8 cellular contexts compared by ENCODE assay signal in genomic region chr1:243848165-243849088, GRCh38. TPM values are rescaled to one million over a fixed set of nuclear protein-coding genes. Genes with fewer than 3 reads are reported as not detected.
DNase-seq lines count a peak whose midpoint lies in the region; ATAC-seq and TF ChIP-seq lines count a peak whose summit lies in the region.

No MANE protein-coding gene starts in this region.

- peak overlapping the region; percentile 99 for H3K4me3 Mint-ChIP-seq in CD4-positive, alpha-beta T cell
- H3K4me3 Mint-ChIP-seq in neural crest cell, result peak overlapping the region; percentile 99

- H3K9ac ChIP-seq in duodenal mucosa (ENCODE audit: low read depth in 1 of 2, low read length in 2 of 2), result peak overlapping the region in 1 of 2 donors; percentile 27

- peaks cover 21% of the 10 kb centered on the region for H3K36me3 Mint-ChIP-seq in CD4-positive, alpha-beta T cell (ENCODE audit: low read depth)
- peaks cover 2% of the 10 kb centered on the region for H3K36me3 Mint-ChIP-seq in neural crest cell (ENCODE audit: low read depth)

- H3K27ac Mint-ChIP-seq in CD4-positive, alpha-beta T cell, result peak overlapping the region; percentile 100
- no peak overlapping the region for H3K27ac Mint-ChIP-seq in neural crest cell (ENCODE audit: unreplicated experiment)

- no peaks in the 10 kb centered on the region for H3K4me1 ChIP-seq in duodenal mucosa (ENCODE audit: control insufficient read depth in 1 of 2, insufficient read depth in 2 of 2, low read length in 2 of 2)

- peak overlapping the region; percentile 17 for H3K4me3 ChIP-seq in NB4 (ENCODE audit: low read depth, low read length)
- peak overlapping the region; percentile 57 to 61 for H3K4me3 ChIP-seq in duodenal mucosa (ENCODE audit: low read depth in 1 of 2, low read length in 2 of 2)

- H3K36me3 ChIP-seq in duodenal mucosa (ENCODE audit: control insufficient read depth in 1 of 2, insufficient read depth in 2 of 2, low read length in 2 of 2), result no peaks in the 10 kb centered on the region

- H3K9me3 ChIP-seq in CD4-positive, alpha-beta T cell (ENCODE audit: control insufficient read depth, low read length), result no peaks in the 10 kb centered on the region
- no peaks in the 10 kb centered on the region for H3K9me3 ChIP-seq in duodenal mucosa (ENCODE audit: control insufficient read depth in 1 of 2, low read length in 2 of 2)

- DNase-seq in CD4-positive, alpha-beta T cell, result no peak
- no peak for DNase-seq in NB4 (ENCODE audit: low read depth)
- DNase-seq in neural crest cell (ENCODE audit: low read depth, low spot score), result no peak
- DNase-seq in activated CD4-positive, alpha-beta T cell treated with anti-CD3 and anti-CD28 coated beads, Interleukin-2, amount 50 U/mL, for 1 hour, result no peak

- ATAC-seq in CD4-positive, alpha-beta T cell (ENCODE audit: poor library complexity), result no peak
- no peak for ATAC-seq in GM21528 (IDR thresholded peaks at IDR 0.05; ENCODE audit: low FRiP score, unreplicated experiment)
- ATAC-seq in GM21529 (IDR thresholded peaks at IDR 0.05; ENCODE audit: unreplicated experiment), result no peak
- ATAC-seq in GM18870 (IDR thresholded peaks at IDR 0.05; ENCODE audit: unreplicated experiment), result no peak

- H3K27me3 ChIP-seq in CD4-positive, alpha-beta T cell (ENCODE audit: control insufficient read depth, insufficient read depth, low read length), result no peaks in the 10 kb centered on the region
- H3K27me3 ChIP-seq in duodenal mucosa (ENCODE audit: control insufficient read depth in 1 of 2, insufficient read depth in 2 of 2, low read length in 2 of 2), result peaks cover 0 to 39% of the 10 kb centered on the region in 2 donors

- intact Hi-C loops in CD4-positive, alpha-beta T cell (cut with DNase I, micrococcal nuclease), result loop anchor here (1.0 to 10.0 kb wide), 7 partner anchors 10 to 1116 kb away; partner anchors contain the start of genes ADSS2 (in 1 of the 2), CEP170 (in 1 of the 2) and SDCCAG8 (in 1 of the 2)

- H3K9me3 Mint-ChIP-seq in CD4-positive, alpha-beta T cell, result no peaks in the 10 kb centered on the region
- no peaks in the 10 kb centered on the region for H3K9me3 Mint-ChIP-seq in neural crest cell

- no peaks in the 10 kb centered on the region for H3K27me3 Mint-ChIP-seq in CD4-positive, alpha-beta T cell
- H3K27me3 Mint-ChIP-seq in neural crest cell (ENCODE audit: low read depth), result peaks cover 16% of the 10 kb centered on the region

- POLR2A ChIA-PET in CD4-positive, alpha-beta T cell (lab: Charles Lee), result interaction anchor here (0.6 to 3.1 kb wide), 9 partner anchors 10 to 593 kb away, joined by 3 to 28 read pairs (median 4); partner anchors contain the start of genes CEP170 and SDCCAG8

- CTCF ChIA-PET in CD4-positive, alpha-beta T cell (lab: Charles Lee), result interaction anchor here (0.6 kb wide), 1 partner anchor 310 kb away, joined by 3 read pairs; no protein-coding TSS in a partner anchor

- TF ChIP-seq POLR2A in NB4 (IDR thresholded peaks at IDR 0.05; ENCODE audit: extremely low read depth, insufficient read length), result no peak

- TF ChIP-seq CTCF in CD4-positive, alpha-beta T cell (IDR thresholded peaks at IDR 0.05), result no peak
- TF ChIP-seq CTCF in NB4 (IDR thresholded peaks at IDR 0.05; ENCODE audit: low read depth, low read length) (no peak), neural crest cell (conservative IDR thresholded peaks at IDR 0.05) (no peak)

- peaks cover 56% of the 10 kb centered on the region for H3K4me1 Mint-ChIP-seq in CD4-positive, alpha-beta T cell (ENCODE audit: low read depth)
- H3K4me1 Mint-ChIP-seq in neural crest cell, result peaks cover 26% of the 10 kb centered on the region

- H3K27ac ChIP-seq in CD4-positive, alpha-beta T cell (ENCODE audit: low read depth, low read length), result peak overlapping the region; percentile 92
- peak overlapping the region; percentile 66 for H3K27ac ChIP-seq in duodenal mucosa (ENCODE audit: low read depth, low read length)

RNA-seq across cellular contexts. Expression of gene AKT3, which starts 1.6 kb away (rescaled TPM):
- 10 to 100 TPM; 80.4 to 88.5 TPM for total RNA-seq in CD4-positive, alpha-beta T cell
- 38.2 and 41.3 TPM in 2 replicates for total RNA-seq in neural crest cell
